Comparison of ENCODE assay signal across 8 cellular contexts in genomic region chr3:196638922-196639516, GRCh38. TPM values are rescaled to one million over a fixed set of nuclear protein-coding genes. Genes with fewer than 3 reads are reported as not detected.
DNase-seq lines count a peak whose midpoint lies in the region; ATAC-seq and TF ChIP-seq lines count a peak whose summit lies in the region.

No MANE protein-coding gene starts in this region.

- TF ChIP-seq CTCF in testis (IDR thresholded peaks at IDR 0.05): no peak

- H3K9me3 Mint-ChIP-seq in activated T-helper 2 cell treated with anti-CD3 and anti-CD28 coated beads, Interferon-gamma antibody, Interleukin-2, Interleukin-4, amounts not matched to agents 10 μg/mL and 5 μg/mL and 100 μg/mL, durations not matched to agents 14 hours and 24 hours and 36 hours: no peaks in the 10 kb centered on the region

- H3K27me3 ChIP-seq in iPS-20b (ENCODE audit: insufficient read depth, low read length): peaks cover 22% of the 10 kb centered on the region
- no peaks in the 10 kb centered on the region for H3K27me3 ChIP-seq in testis

- peaks cover 51% of the 10 kb centered on the region for H3K4me1 Mint-ChIP-seq in activated T-helper 2 cell treated with anti-CD3 and anti-CD28 coated beads, Interferon-gamma antibody, Interleukin-2, Interleukin-4, amounts not matched to agents 10 μg/mL and 5 μg/mL and 100 μg/mL, durations not matched to agents 14 hours and 24 hours and 36 hours (ENCODE audit: low read depth)

- H3K36me3 Mint-ChIP-seq in activated T-helper 2 cell treated with anti-CD3 and anti-CD28 coated beads, Interferon-gamma antibody, Interleukin-2, Interleukin-4, amounts not matched to agents 10 μg/mL and 5 μg/mL and 100 μg/mL, durations not matched to agents 14 hours and 24 hours and 36 hours (ENCODE audit: low read depth): peaks cover 39% of the 10 kb centered on the region

- H3K27ac ChIP-seq in iPS-20b (ENCODE audit: low read length) (no peak overlapping the region), testis (peak overlapping the region; percentile 10 to 75)

- no peaks in the 10 kb centered on the region for H3K9me3 ChIP-seq in iPS-20b (ENCODE audit: insufficient read depth, low read depth, low read length)
- H3K9me3 ChIP-seq in testis: no peaks in the 10 kb centered on the region

- no peaks in the 10 kb centered on the region for H3K36me3 ChIP-seq in iPS-20b (ENCODE audit: insufficient read depth, low read depth, low read length)
- no peaks in the 10 kb centered on the region for H3K36me3 ChIP-seq in testis (ENCODE audit: low read depth, missing control alignments)

- WGBS in testis, 2 donors: 27 to 38% methylated on average over 14 to 19 of the region's 19 CpGs

- DNase-seq in DMS79 (lab: John Stamatoyannopoulos, UW) (peak; percentile 73), testis (no peak), NCI-H1694 (lab: John Stamatoyannopoulos, UW) (no peak)
- peak; percentile 18 for DNase-seq in activated T-helper 2 cell treated with anti-CD3 and anti-CD28 coated beads, Interferon-gamma antibody, Interleukin-2, Interleukin-4, amounts not matched to agents 10 μg/mL and 5 μg/mL and 100 μg/mL, durations not matched to agents 14 hours and 24 hours and 36 hours (ENCODE audit: low spot score)

- TF ChIP-seq POLR2A in testis (IDR thresholded peaks at IDR 0.05): no peak

- H3K4me3 Mint-ChIP-seq in activated T-helper 2 cell treated with anti-CD3 and anti-CD28 coated beads, Interferon-gamma antibody, Interleukin-2, Interleukin-4, amounts not matched to agents 10 μg/mL and 5 μg/mL and 100 μg/mL, durations not matched to agents 14 hours and 24 hours and 36 hours (ENCODE audit: low read depth): peak overlapping the region; percentile 96

- H3K27me3 Mint-ChIP-seq in activated T-helper 2 cell treated with anti-CD3 and anti-CD28 coated beads, Interferon-gamma antibody, Interleukin-2, Interleukin-4, amounts not matched to agents 10 μg/mL and 5 μg/mL and 100 μg/mL, durations not matched to agents 14 hours and 24 hours and 36 hours (ENCODE audit: low read depth): no peaks in the 10 kb centered on the region

- intact Hi-C loops in activated T-helper 2 cell treated with anti-CD3 and anti-CD28 coated beads, Interferon-gamma antibody, Interleukin-2, Interleukin-4, amounts not matched to agents 10 μg/mL and 5 μg/mL and 100 μg/mL, durations not matched to agents 14 hours and 24 hours and 36 hours (cut with micrococcal nuclease): no loop called here
- intact Hi-C loops in testis (cut with DNase I; ENCODE audit: low total_unique reads): loop anchor here (10.0 kb wide), 1 partner anchor 46 kb away; no protein-coding TSS in a partner anchor

- ATAC-seq in HG03025 (IDR thresholded peaks at IDR 0.05; ENCODE audit: low FRiP score, unreplicated experiment) (peak; percentile 4), GM18861 (IDR thresholded peaks at IDR 0.05; ENCODE audit: unreplicated experiment) (no peak)
- ATAC-seq in activated CD4-positive, CD25-positive, alpha-beta regulatory T cell treated with anti-CD3 and anti-CD28 coated beads, Interleukin-2, amount 50 U/mL, for 24 hours: no peak

- H3K9ac ChIP-seq in iPS-20b (ENCODE audit: low read depth, low read length): peak overlapping the region; percentile 52; the same call in 1 of the 2 replicates

- H3K27ac Mint-ChIP-seq in activated T-helper 2 cell treated with anti-CD3 and anti-CD28 coated beads, Interferon-gamma antibody, Interleukin-2, Interleukin-4, amounts not matched to agents 10 μg/mL and 5 μg/mL and 100 μg/mL, durations not matched to agents 14 hours and 24 hours and 36 hours: peak overlapping the region; percentile 99

- peaks cover 3% of the 10 kb centered on the region; the same call in 1 of the 2 replicates for H3K4me1 ChIP-seq in iPS-20b (ENCODE audit: insufficient read depth, low read length)
- H3K4me1 ChIP-seq in testis: peaks cover 9% of the 10 kb centered on the region

- peak overlapping the region; percentile 60; the same call in 1 of the 2 replicates for H3K4me3 ChIP-seq in iPS-20b (ENCODE audit: low read length)
- peak overlapping the region; percentile 55 to 60 for H3K4me3 ChIP-seq in testis

RNA-seq across cellular contexts. Expression of gene NRROS, which starts 0.5 kb away (rescaled TPM):
- 51.4 and 53.2 TPM in 2 replicates for total RNA-seq in activated T-helper 2 cell treated with anti-CD3 and anti-CD28 coated beads, Interferon-gamma antibody, Interleukin-2, Interleukin-4, amounts not matched to agents 10 μg/mL and 5 μg/mL and 100 μg/mL, durations not matched to agents 14 hours and 24 hours and 36 hours
- total RNA-seq in testis: 1 to 10 TPM; 2.8 to 3.2 TPM
- 5.5 TPM for polyA plus RNA-seq in testis (ENCODE audit: insufficient read depth, low read depth, low replicate concordance)

Comparison
In these comparisons a context has a peak if more than half of its experiments do, and no peak if none do; other contexts are left out.
1. DNase-seq: peak in DMS79 (single experiment) and activated T-helper 2 cell treated with anti-CD3 and anti-CD28 coated beads, Interferon-gamma antibody, Interleukin-2, Interleukin-4, amounts not matched to agents 10 μg/mL and 5 μg/mL and 100 μg/mL, durations not matched to agents 14 hours and 24 hours and 36 hours (single experiment); none in testis (single experiment) and NCI-H1694 (single experiment).
2. RNA of gene NRROS, which starts 0.5 kb away (total RNA-seq): 51.4 to 53.2 TPM in activated T-helper 2 cell treated with anti-CD3 and anti-CD28 coated beads, Interferon-gamma antibody, Interleukin-2, Interleukin-4, amounts not matched to agents 10 μg/mL and 5 μg/mL and 100 μg/mL, durations not matched to agents 14 hours and 24 hours and 36 hours; 2.8 to 3.2 TPM in testis; every median in the first group is over 10 times any median in the second.